In genomic region chr4:25030283-25031076, GRCh38 we compare ENCODE assay signal across 9 cellular contexts. TPM values are rescaled to one million over a fixed set of nuclear protein-coding genes. Genes with fewer than 3 reads are reported as not detected.
DNase-seq lines count a peak whose midpoint lies in the region; ATAC-seq and TF ChIP-seq lines count a peak whose summit lies in the region.
"Had no signal": no experiment of that assay in that cellular context is flagged by ENCODE, and none has a peak within 500 bp of the region (broad histone marks: within the 10 kb centered on the region; RNA-seq: fewer than 3 reads in every experiment).

Gene LGI2, minus strand, starts transcription at chr4:25030946. Its CDS starts 253 bp downstream, at chr4:25030693.

- H3K9me3 Mint-ChIP-seq in MCF 10A (ENCODE audit: unreplicated experiment): peaks cover 8% of the 10 kb centered on the region
- H3K9me3 Mint-ChIP-seq in stimulated activated naive CD8-positive, alpha-beta T cell treated with anti-CD3 and anti-CD28 coated beads, Interleukin-15, amount 100 ng/mL, for 72 hours: peaks cover 11 to 13% of the 10 kb centered on the region in 2 donors

- H3K4me3 ChIP-seq in HL-60 (replicated peaks; ENCODE audit: insufficient read depth, low read length): peak within 1 kb of the TSS; percentile 32

- no peaks in the 10 kb centered on the region for H3K4me1 Mint-ChIP-seq in MCF 10A (ENCODE audit: insufficient read depth, unreplicated experiment)
- H3K4me1 Mint-ChIP-seq in stimulated activated naive CD8-positive, alpha-beta T cell treated with anti-CD3 and anti-CD28 coated beads, Interleukin-15, amount 100 ng/mL, for 72 hours: peaks cover 6% of the 10 kb centered on the region

- ATAC-seq in left colon: peak; percentile 56
- peak; percentile 58 for ATAC-seq in stimulated activated naive CD8-positive, alpha-beta T cell treated with anti-CD3 and anti-CD28 coated beads, Interleukin-15, amount 100 ng/mL, for 72 hours
- no peak for ATAC-seq in HG03457 (IDR thresholded peaks at IDR 0.05; ENCODE audit: unreplicated experiment)
- ATAC-seq in HG02588 (IDR thresholded peaks at IDR 0.05; ENCODE audit: unreplicated experiment): no peak

- H3K27me3 ChIP-seq in HL-60 (ENCODE audit: insufficient read depth, poor library complexity, severe bottlenecking): peaks cover 35% of the 10 kb centered on the region

- TF ChIP-seq CTCF in HL-60 (IDR thresholded peaks at IDR 0.05; ENCODE audit: insufficient read depth, low read length) (no peak), MCF 10A (IDR thresholded peaks at IDR 0.05; ENCODE audit: unreplicated experiment) (no peak)

- no peak within 1 kb of the TSS for H3K27ac Mint-ChIP-seq in MCF 10A (ENCODE audit: low read depth, unreplicated experiment)
- no peak within 1 kb of the TSS for H3K27ac Mint-ChIP-seq in stimulated activated naive CD8-positive, alpha-beta T cell treated with anti-CD3 and anti-CD28 coated beads, Interleukin-15, amount 100 ng/mL, for 72 hours
- H3K27ac Mint-ChIP-seq: activated naive CD4-positive, alpha-beta T cell treated with anti-CD3 and anti-CD28 coated beads, Interleukin-2, amount 50 U/mL, for 72 hours had no signal

- H3K27me3 Mint-ChIP-seq in MCF 10A (ENCODE audit: insufficient read depth, unreplicated experiment): peaks cover 59% of the 10 kb centered on the region
- peaks cover 90% of the 10 kb centered on the region for H3K27me3 Mint-ChIP-seq in stimulated activated naive CD8-positive, alpha-beta T cell treated with anti-CD3 and anti-CD28 coated beads, Interleukin-15, amount 100 ng/mL, for 72 hours

- CTCF ChIA-PET in MCF 10A (lab: Yijun Ruan, JAX): no interaction called here

- H3K4me3 Mint-ChIP-seq in MCF 10A (ENCODE audit: unreplicated experiment): peak within 1 kb of the TSS; percentile 15
- peak within 1 kb of the TSS in 1 of 2 donors; percentile 63 for H3K4me3 Mint-ChIP-seq in stimulated activated naive CD8-positive, alpha-beta T cell treated with anti-CD3 and anti-CD28 coated beads, Interleukin-15, amount 100 ng/mL, for 72 hours

- POLR2A ChIA-PET in MCF 10A (lab: Yijun Ruan, JAX): interaction anchor here (0.5 kb wide), 1 partner anchor 282 kb away, joined by 4 read pairs; the partner anchor contains the start of gene ZCCHC4

- no peaks in the 10 kb centered on the region for H3K36me3 Mint-ChIP-seq in MCF 10A (ENCODE audit: insufficient read depth, unreplicated experiment)

- BruUV-seq in MCF 10A (replicated peaks; lab: Mats Ljungman, UMichigan): no TSS peak

- DNase-seq in AG08396 (ENCODE audit: low spot score): peak; percentile 65
- no peak for DNase-seq in HL-60 (ENCODE audit: low read depth in 1 of 2, low spot score in 1 of 2)
- no peak for DNase-seq in MCF 10A (ENCODE audit: unreplicated experiment)
- peak in 1 of 2 donors; percentile 30 for DNase-seq in left colon
- DNase-seq in stimulated activated naive CD8-positive, alpha-beta T cell treated with anti-CD3 and anti-CD28 coated beads, Interleukin-15, amount 100 ng/mL, for 72 hours: no peak
- no peak for DNase-seq in T-helper 9 cell

- intact Hi-C loops in MCF 10A (cut with micrococcal nuclease): no loop called here
- intact Hi-C loops in left colon (cut with DNase I, micrococcal nuclease): no loop called here

- no peak within 1 kb of the TSS for H3K27ac ChIP-seq in HL-60 (replicated peaks)

RNA-seq across cellular contexts. Expression of gene LGI2, which starts in this region (rescaled TPM):
- total RNA-seq in MCF 10A (2022) (0.20 TPM in 1 of 2 replicates, not detected in the other), left colon (under 1 TPM; 0.12 to 0.53 TPM)
- total RNA-seq: activated naive CD4-positive, alpha-beta T cell treated with anti-CD3 and anti-CD28 coated beads, Interleukin-2, amount 50 U/mL, for 72 hours had no signal

Comparison
In these comparisons a context has a peak if more than half of its experiments do, and no peak if none do; other contexts are left out.
1. Peak in ATAC-seq in left colon; RNA of the gene not detected or under 1 TPM.